Comparison of ENCODE assay signal across 11 cellular contexts in genomic region chr12:7667025-7667575, GRCh38. TPM values are rescaled to one million over a fixed set of nuclear protein-coding genes. Genes with fewer than 3 reads are reported as not detected.
DNase-seq lines count a peak whose midpoint lies in the region; ATAC-seq, FAIRE-seq and TF ChIP-seq lines count a peak whose summit lies in the region.
"Had no signal": no experiment of that assay in that cellular context is flagged by ENCODE, and none has a peak within 500 bp of the region (broad histone marks: within the 10 kb centered on the region; RNA-seq: fewer than 3 reads in every experiment).

No MANE protein-coding gene starts in this region.

- no peak overlapping the region for H2AFZ ChIP-seq in HepG2 (ENCODE audit: low read length)

- DNase-seq in ELF-1 (ENCODE audit: low read depth, low spot score) (peak; percentile 36), Kasumi-1 (lab: John Stamatoyannopoulos, UW) (peak; percentile 35 to 65), SW480 (ENCODE audit: low spot score) (peak; percentile 54), HepG2 (ENCODE audit: low spot score) (peak; percentile 10), glomerular visceral epithelial cell (ENCODE audit: extremely low spot score) (no peak)
- DNase-seq: naive thymus-derived CD8-positive, alpha-beta T cell; stimulated activated CD4-positive, alpha-beta T cell treated with anti-CD3 and anti-CD28 coated beads, Interleukin-4, amount 100 ng/mL, for 4 hours had no signal

- H3K9ac ChIP-seq in HepG2 (ENCODE audit: insufficient read depth, low read depth, low read length), result no peak overlapping the region

- H3K27ac ChIP-seq in HepG2 (ENCODE audit: extremely low read length, insufficient read depth, low read length), result no peak overlapping the region

- POLR2A ChIA-PET in HepG2 (lab: Yijun Ruan, JAX), result no interaction called here

- H3K4me1 ChIP-seq in HepG2 (ENCODE audit: insufficient read depth, low read length), result peaks cover 20% of the 10 kb centered on the region

- TF ChIP-seq POLR2A in HepG2 (IDR thresholded peaks at IDR 0.05; ENCODE audit: insufficient read depth in 1 of 2, low read depth in 2 of 2, low read length in 2 of 2), result no peak

- no peak for TF ChIP-seq EP300 in HepG2 (IDR thresholded peaks at IDR 0.05; ENCODE audit: low read depth in 2 of 2, low read length in 2 of 2)
- TF ChIP-seq EP300 in HepG2 (CRISPR knock-in tag; IDR thresholded peaks at IDR 0.05; ENCODE audit: borderline replicate concordance), result no peak

- FAIRE-seq in HepG2 (lab: Jason Lieb, UNC), result no peak

- no TSS peak for BruUV-seq in HepG2 (replicated peaks; lab: Mats Ljungman, UMichigan)

- H3K4me2 ChIP-seq in HepG2 (ENCODE audit: low read depth, low read length), result no peak overlapping the region

- WGBS in HepG2 (ENCODE audit: low lambda C conversion rate), result 32% methylated on average over 4 of the region's 4 CpGs

- H4K20me1 ChIP-seq in HepG2 (ENCODE audit: insufficient read depth, low read length), result no peaks in the 10 kb centered on the region

- 0 out of 2 replicates have a peak, but pooled peaks have one; percentile 16 for TF ChIP-seq CTCF in HepG2 (CRISPR knock-in tag; IDR thresholded peaks at IDR 0.05)

- TF ChIP-seq RAD21 in HepG2 (CRISPR knock-in tag; IDR thresholded peaks at IDR 0.05), result no peak

- H3K4me3 ChIP-seq in HepG2 (replicated peaks in 1 of 3; ENCODE audit: insufficient read depth in 1 of 3, low read depth in 2 of 3, low read length in 3 of 3), result no peak overlapping the region

- no peak for ATAC-seq in HepG2
- ATAC-seq in GM18858 (IDR thresholded peaks at IDR 0.05; ENCODE audit: unreplicated experiment), result no peak
- no peak for ATAC-seq in GM19328 (IDR thresholded peaks at IDR 0.05; ENCODE audit: unreplicated experiment)
- no peak for ATAC-seq in HG03442 (IDR thresholded peaks at IDR 0.05; ENCODE audit: unreplicated experiment)
- ATAC-seq: naive thymus-derived CD8-positive, alpha-beta T cell had no signal

- intact Hi-C loops in HepG2 (cut with micrococcal nuclease; ENCODE audit: unreplicated experiment), result no loop called here

- in situ Hi-C loops in HepG2 (cut with HindIII; ENCODE audit: extremely low pct_ligation_motif_present, low pct_unique_long_range_greater_than_20kb), result no loop called here

- CTCF ChIA-PET in HepG2 (lab: Yijun Ruan, JAX; ENCODE audit: low intra/inter-chr PET ratio, low total read pairs), result no interaction called here

- no peaks in the 10 kb centered on the region for H3K36me3 ChIP-seq in HepG2 (replicated peaks in 1 of 2; ENCODE audit: control insufficient read depth in 1 of 2, insufficient read depth in 2 of 2, low read length in 2 of 2)

- no peaks in the 10 kb centered on the region for H3K9me3 ChIP-seq in HepG2 (ENCODE audit: low read length)

- H3K27me3 ChIP-seq in HepG2 (ENCODE audit: control insufficient read depth in 1 of 2, insufficient read depth in 2 of 2, low read length in 2 of 2), result peaks cover 0 to 10% of the 10 kb centered on the region in 2 experiments; a peak in 1 of 5 replicates

- no peaks in the 10 kb centered on the region for H3K79me2 ChIP-seq in HepG2 (ENCODE audit: insufficient read depth, low read length)

TF ChIP-seq in HepG2, 621 proteins besides CTCF, POLR2A, EP300 and RAD21 (continues in another document):
- no peak for TF ChIP-seq ELF1 (CRISPR knock-in tag; IDR thresholded peaks at IDR 0.05)
- 0 out of 2 replicates have a peak, but pooled peaks have one; percentile 5 for TF ChIP-seq RARA (CRISPR knock-in tag; IDR thresholded peaks at IDR 0.05)
- TF ChIP-seq, protein P1, sequence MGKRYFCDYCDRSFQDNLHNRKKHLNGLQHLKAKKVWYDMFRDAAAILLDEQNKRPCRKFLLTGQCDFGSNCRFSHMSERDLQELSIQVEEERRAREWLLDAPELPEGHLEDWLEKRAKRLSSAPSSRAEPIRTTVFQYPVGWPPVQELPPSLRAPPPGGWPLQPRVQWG (CRISPR knock-in tag; IDR thresholded peaks at IDR 0.05; ENCODE audit: borderline replicate concordance, low read depth), result no peak
- TF ChIP-seq ZNF460 (CRISPR knock-in tag; IDR thresholded peaks at IDR 0.05; ENCODE audit: borderline replicate concordance), result 0 out of 2 replicates have a peak, but pooled peaks have one; percentile 24

RNA-seq across cellular contexts. Expression of gene APOBEC1, which starts 1.4 kb away (rescaled TPM):
- not detected in 2 replicates for total RNA-seq in HepG2 (2016; rRNA removed; fragmentation: Illumina TruSeq; extraction: Trizol)
- total RNA-seq in HepG2 (2016; cell fraction: cytosol; rRNA removed; fragmentation: Illumina TruSeq; extraction: Trizol; ENCODE audit: low read depth), result not detected in 2 replicates
- not detected in 2 replicates for total RNA-seq in HepG2 (2016; cell fraction: insoluble cytoplasmic fraction; rRNA removed; fragmentation: Illumina TruSeq; extraction: Trizol)
- not detected in 2 replicates for total RNA-seq in HepG2 (2016; cell fraction: membrane; rRNA removed; fragmentation: Illumina TruSeq; extraction: Trizol)
- not detected in 2 replicates for total RNA-seq in HepG2 (2016; cell fraction: nucleus; rRNA removed; fragmentation: Illumina TruSeq; extraction: Trizol)
- not detected in 2 replicates for polyA plus RNA-seq in HepG2 (2011; rRNA removed)
- polyA plus RNA-seq in HepG2 (2011; cell fraction: cytosol; rRNA removed), result not detected in 2 replicates
- polyA plus RNA-seq in HepG2 (2011; cell fraction: nucleus; rRNA removed), result not detected in 2 replicates
- not detected in 2 replicates for polyA plus RNA-seq in HepG2 (2012)
- polyA plus RNA-seq in HepG2 (2016; cell fraction: cytosol; fragmentation: Illumina TruSeq; extraction: Trizol; ENCODE audit: low read depth), result not detected in 2 replicates
- polyA plus RNA-seq in HepG2 (2016; cell fraction: insoluble cytoplasmic fraction; fragmentation: Illumina TruSeq; extraction: Trizol; ENCODE audit: low read depth), result not detected in 2 replicates
- polyA plus RNA-seq in HepG2 (2016; cell fraction: membrane; fragmentation: Illumina TruSeq; extraction: Trizol; ENCODE audit: low read depth), result not detected in 2 replicates
- polyA plus RNA-seq in HepG2 (2016; cell fraction: nucleus; fragmentation: Illumina TruSeq; extraction: Trizol; ENCODE audit: insufficient read depth, low read depth), result not detected in 2 replicates
- not detected in 2 replicates for polyA minus RNA-seq in HepG2 (2011; rRNA and poly(A)+ RNA removed; ENCODE audit: low replicate concordance)
- polyA minus RNA-seq in HepG2 (2011; cell fraction: cytosol; rRNA and poly(A)+ RNA removed), result not detected in 2 replicates
- polyA minus RNA-seq in HepG2 (2011; cell fraction: nucleus; rRNA and poly(A)+ RNA removed), result not detected in 2 replicates
- total RNA-seq: naive thymus-derived CD8-positive, alpha-beta T cell; urinary bladder had no signal
- polyA plus RNA-seq: naive thymus-derived CD8-positive, alpha-beta T cell; urinary bladder had no signal

RNA-seq across cellular contexts. Expression of gene GDF3, which starts 28.5 kb away (rescaled TPM):
- total RNA-seq in HepG2 (2016; rRNA removed; fragmentation: Illumina TruSeq; extraction: Trizol), result not detected in 2 replicates
- total RNA-seq in HepG2 (2016; cell fraction: cytosol; rRNA removed; fragmentation: Illumina TruSeq; extraction: Trizol; ENCODE audit: low read depth), result not detected in 2 replicates
- not detected in 2 replicates for total RNA-seq in HepG2 (2016; cell fraction: insoluble cytoplasmic fraction; rRNA removed; fragmentation: Illumina TruSeq; extraction: Trizol)
- total RNA-seq in HepG2 (2016; cell fraction: membrane; rRNA removed; fragmentation: Illumina TruSeq; extraction: Trizol), result not detected in 2 replicates
- total RNA-seq in HepG2 (2016; cell fraction: nucleus; rRNA removed; fragmentation: Illumina TruSeq; extraction: Trizol), result not detected in 2 replicates
- not detected in 2 replicates for polyA plus RNA-seq in HepG2 (2011; rRNA removed)
- not detected in 2 replicates for polyA plus RNA-seq in HepG2 (2011; cell fraction: cytosol; rRNA removed)
- not detected in 2 replicates for polyA plus RNA-seq in HepG2 (2011; cell fraction: nucleus; rRNA removed)
- not detected in 2 replicates for polyA plus RNA-seq in HepG2 (2012)
- not detected in 2 replicates for polyA plus RNA-seq in HepG2 (2016; cell fraction: cytosol; fragmentation: Illumina TruSeq; extraction: Trizol; ENCODE audit: low read depth)
- polyA plus RNA-seq in HepG2 (2016; cell fraction: insoluble cytoplasmic fraction; fragmentation: Illumina TruSeq; extraction: Trizol; ENCODE audit: low read depth), result not detected in 2 replicates
- polyA plus RNA-seq in HepG2 (2016; cell fraction: membrane; fragmentation: Illumina TruSeq; extraction: Trizol; ENCODE audit: low read depth), result not detected in 2 replicates
- polyA plus RNA-seq in HepG2 (2016; cell fraction: nucleus; fragmentation: Illumina TruSeq; extraction: Trizol; ENCODE audit: insufficient read depth, low read depth), result not detected in 2 replicates
- polyA minus RNA-seq in HepG2 (2011; rRNA and poly(A)+ RNA removed; ENCODE audit: low replicate concordance), result not detected in 2 replicates
- polyA minus RNA-seq in HepG2 (2011; cell fraction: cytosol; rRNA and poly(A)+ RNA removed), result not detected in 2 replicates
- polyA minus RNA-seq in HepG2 (2011; cell fraction: nucleus; rRNA and poly(A)+ RNA removed), result not detected in 2 replicates
- total RNA-seq: naive thymus-derived CD8-positive, alpha-beta T cell; urinary bladder had no signal
- polyA plus RNA-seq: naive thymus-derived CD8-positive, alpha-beta T cell had no signal

RNA-seq across cellular contexts. Expression of gene DPPA3, which starts 44.1 kb away (rescaled TPM):
- total RNA-seq in HepG2 (2016; rRNA removed; fragmentation: Illumina TruSeq; extraction: Trizol), result not detected in 2 replicates
- total RNA-seq in HepG2 (2016; cell fraction: cytosol; rRNA removed; fragmentation: Illumina TruSeq; extraction: Trizol; ENCODE audit: low read depth), result not detected in 2 replicates
- not detected in 2 replicates for total RNA-seq in HepG2 (2016; cell fraction: insoluble cytoplasmic fraction; rRNA removed; fragmentation: Illumina TruSeq; extraction: Trizol)
- total RNA-seq in HepG2 (2016; cell fraction: membrane; rRNA removed; fragmentation: Illumina TruSeq; extraction: Trizol), result not detected in 2 replicates
- not detected in 2 replicates for total RNA-seq in HepG2 (2016; cell fraction: nucleus; rRNA removed; fragmentation: Illumina TruSeq; extraction: Trizol)
- not detected in 2 replicates for polyA plus RNA-seq in HepG2 (2011; rRNA removed)
- not detected in 2 replicates for polyA plus RNA-seq in HepG2 (2011; cell fraction: cytosol; rRNA removed)
- polyA plus RNA-seq in HepG2 (2011; cell fraction: nucleus; rRNA removed), result not detected in 2 replicates
- not detected in 2 replicates for polyA plus RNA-seq in HepG2 (2012)
- not detected in 2 replicates for polyA plus RNA-seq in HepG2 (2016; cell fraction: cytosol; fragmentation: Illumina TruSeq; extraction: Trizol; ENCODE audit: low read depth)
- not detected in 2 replicates for polyA plus RNA-seq in HepG2 (2016; cell fraction: insoluble cytoplasmic fraction; fragmentation: Illumina TruSeq; extraction: Trizol; ENCODE audit: low read depth)
- polyA plus RNA-seq in HepG2 (2016; cell fraction: membrane; fragmentation: Illumina TruSeq; extraction: Trizol; ENCODE audit: low read depth), result not detected in 2 replicates
- not detected in 2 replicates for polyA plus RNA-seq in HepG2 (2016; cell fraction: nucleus; fragmentation: Illumina TruSeq; extraction: Trizol; ENCODE audit: insufficient read depth, low read depth)
- not detected in 2 replicates for polyA minus RNA-seq in HepG2 (2011; rRNA and poly(A)+ RNA removed; ENCODE audit: low replicate concordance)
- not detected in 2 replicates for polyA minus RNA-seq in HepG2 (2011; cell fraction: cytosol; rRNA and poly(A)+ RNA removed)
- not detected in 2 replicates for polyA minus RNA-seq in HepG2 (2011; cell fraction: nucleus; rRNA and poly(A)+ RNA removed)
- total RNA-seq: naive thymus-derived CD8-positive, alpha-beta T cell; urinary bladder had no signal
- polyA plus RNA-seq: naive thymus-derived CD8-positive, alpha-beta T cell; urinary bladder had no signal
